8 cellular contexts compared by ENCODE assay signal in the genomic region with DNA sequence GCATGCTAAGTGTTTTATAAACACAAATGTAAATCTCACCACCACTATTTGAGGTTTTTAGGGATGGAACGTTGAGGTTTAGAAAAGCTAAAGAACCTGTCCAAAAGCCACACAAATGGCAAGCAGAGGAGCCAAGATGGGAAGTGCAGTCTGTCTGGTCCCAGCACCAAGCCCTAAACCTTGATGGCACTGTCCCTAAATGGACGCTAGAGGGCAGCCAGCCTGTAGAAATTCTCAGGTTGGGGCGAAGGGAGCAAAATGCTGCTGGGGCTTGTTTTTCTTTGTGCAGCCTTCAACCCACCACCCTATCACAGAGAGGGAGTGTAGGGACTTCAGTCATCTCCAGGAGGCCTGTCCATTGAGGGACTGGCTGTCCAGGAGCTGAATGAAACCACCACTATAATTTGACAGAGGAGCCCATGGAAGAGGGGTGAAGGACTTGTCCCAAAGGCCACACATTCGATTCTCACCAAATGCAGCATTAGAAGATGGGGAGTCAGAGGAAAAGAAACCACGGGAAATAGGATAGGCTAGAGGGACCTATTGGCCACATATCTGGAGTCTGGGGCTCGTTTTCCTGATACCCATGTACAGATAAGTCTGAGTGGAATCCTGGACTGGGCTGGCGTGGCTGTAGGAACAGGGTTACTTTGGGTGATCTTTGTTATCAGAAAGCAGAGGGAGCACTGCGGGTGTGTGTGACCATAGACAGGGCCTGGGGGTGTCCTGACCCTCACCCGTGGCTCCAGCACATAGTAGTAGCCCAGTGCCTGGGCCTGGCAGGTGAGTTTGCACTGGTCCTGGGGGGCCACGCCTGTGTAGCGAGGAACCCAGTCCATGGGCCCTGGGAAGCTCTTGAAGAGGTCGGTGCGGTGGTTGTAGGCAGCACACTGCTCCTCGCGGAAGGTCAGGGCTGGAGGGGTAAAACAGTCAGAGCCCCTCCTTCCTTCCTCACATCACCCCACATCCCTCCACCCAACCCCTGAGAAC. TPM values are rescaled to one million over a fixed set of nuclear protein-coding genes. Genes with fewer than 3 reads are reported as not detected.
DNase-seq lines count a peak whose midpoint lies in the region; ATAC-seq and TF ChIP-seq lines count a peak whose summit lies in the region.

No MANE protein-coding gene starts in this region.

- H3K9me3 Mint-ChIP-seq in endodermal cell = no peaks in the 10 kb centered on the region

- H3K4me1 ChIP-seq in endodermal cell (ENCODE audit: control insufficient read depth, insufficient read depth, low read length) = no peaks in the 10 kb centered on the region
- peaks cover 29 to 76% (median 71%) of the 10 kb centered on the region in 5 donors for H3K4me1 ChIP-seq in subcutaneous abdominal adipose tissue (ENCODE audit: control insufficient read depth in 5 of 5, insufficient read depth in 5 of 5, low read length in 5 of 5)

- H3K27me3 ChIP-seq in endodermal cell (ENCODE audit: control insufficient read depth, insufficient read depth, low read length, poor library complexity, severe bottlenecking) (no peaks in the 10 kb centered on the region), subcutaneous abdominal adipose tissue (ENCODE audit: control insufficient read depth in 5 of 5, insufficient read depth in 4 of 5, low read length in 5 of 5) (no peaks in the 10 kb centered on the region)

- TF ChIP-seq CTCF in endodermal cell (conservative IDR thresholded peaks at IDR 0.05) = peak; percentile 89

- WGBS in endodermal cell (ENCODE audit: insufficient coverage in 1 of 2, insufficient read length in 1 of 2), 2 experiments = 66 to 73% methylated on average over 4 to 14 of the region's 15 CpGs

- ATAC-seq in GM18868 (IDR thresholded peaks at IDR 0.05; ENCODE audit: unreplicated experiment) = peak; percentile 68

- no peak overlapping the region for H3K27ac ChIP-seq in endodermal cell (ENCODE audit: low read depth, low read length)
- peak overlapping the region; percentile 100 for H3K27ac ChIP-seq in subcutaneous abdominal adipose tissue (ENCODE audit: low read depth, low read length)

- H3K27ac Mint-ChIP-seq in endodermal cell = peak overlapping the region; percentile 62

- H3K9ac ChIP-seq in endodermal cell (ENCODE audit: extremely low read depth, low read length, poor library complexity, severe bottlenecking) (no peak overlapping the region), subcutaneous abdominal adipose tissue (ENCODE audit: low read length in 5 of 5) (peak overlapping the region; percentile 17 to 52 (median 38))

- H3K4me3 ChIP-seq in endodermal cell (ENCODE audit: low read length) = no peak overlapping the region
- H3K4me3 ChIP-seq in subcutaneous abdominal adipose tissue (ENCODE audit: low read depth in 1 of 5, low read length in 5 of 5) = peak overlapping the region in 4 of 5 donors; percentile 34 to 42 (median 38)

- peaks cover 16% of the 10 kb centered on the region for H3K4me1 Mint-ChIP-seq in endodermal cell

- H3K36me3 Mint-ChIP-seq in endodermal cell (ENCODE audit: low read depth) = no peaks in the 10 kb centered on the region

- no peaks in the 10 kb centered on the region for H3K9me3 ChIP-seq in endodermal cell (ENCODE audit: control insufficient read depth, low read length)
- no peaks in the 10 kb centered on the region for H3K9me3 ChIP-seq in subcutaneous abdominal adipose tissue (ENCODE audit: control insufficient read depth in 5 of 5, low read length in 5 of 5)

- H3K36me3 ChIP-seq in endodermal cell (ENCODE audit: control insufficient read depth, insufficient read depth, low read length) = no peaks in the 10 kb centered on the region
- H3K36me3 ChIP-seq in subcutaneous abdominal adipose tissue (ENCODE audit: control insufficient read depth in 5 of 5, insufficient read depth in 5 of 5, low read length in 5 of 5) = peaks cover 0 to 65% (median 39%) of the 10 kb centered on the region in 5 donors

- no peaks in the 10 kb centered on the region for H3K27me3 Mint-ChIP-seq in endodermal cell (ENCODE audit: insufficient read depth)

- H3K4me3 Mint-ChIP-seq in endodermal cell = no peak overlapping the region

- DNase-seq in AG08395 (ENCODE audit: low spot score) = peak; percentile 82
- peak; percentile 79 for DNase-seq in HuH-7.5 (ENCODE audit: low spot score)
- DNase-seq in NOMO-1 treated with DMSO at 0.1 percent for 48 hours (lab: John Stamatoyannopoulos, UW; ENCODE audit: unreplicated experiment) = peak; percentile 80
- peak; percentile 36 for DNase-seq in activated CD8-positive, alpha-beta memory T cell treated with anti-CD3 and anti-CD28 coated beads, Interleukin-2, amount 50 U/mL, for 1 hour (ENCODE audit: extremely low read depth)
- DNase-seq in endodermal cell = peak; percentile 87
- peak; percentile 85 for DNase-seq in myocyte (ENCODE audit: low read depth)

RNA-seq across cellular contexts. Expression of a gene that starts 6.1 kb away (rescaled TPM):
- total RNA-seq in endodermal cell (1 to 10 TPM; 4.4 to 9.6 TPM), myocyte (19.7 and 22.4 TPM in 2 replicates)
- polyA plus RNA-seq in endodermal cell (2013, experiment 1 of 2) = 5.7 TPM
- polyA plus RNA-seq in endodermal cell (2013, experiment 2 of 2) = 4.6 TPM
- polyA plus RNA-seq in myocyte (2012) = 7.2 TPM

RNA-seq across cellular contexts. Expression of a gene that starts 9.4 kb away (rescaled TPM):
- total RNA-seq in endodermal cell (10 to 100 TPM; 83.5 to 100.0 TPM), myocyte (162 TPM in 2 replicates)
- polyA plus RNA-seq in endodermal cell (2013, experiment 1 of 2) = 130 TPM
- polyA plus RNA-seq in endodermal cell (2013, experiment 2 of 2) = 112 TPM
- polyA plus RNA-seq in myocyte (2012) = 130 TPM

RNA-seq across cellular contexts. Expression of a gene that starts 15.5 kb away (rescaled TPM):
- total RNA-seq in endodermal cell = 10 to 100 TPM; 30.4 to 37.9 TPM
- polyA plus RNA-seq in endodermal cell (2013, experiment 1 of 2) = 46.8 TPM
- polyA plus RNA-seq in endodermal cell (2013, experiment 2 of 2) = 41.5 TPM
- 32.8 and 34.3 TPM in 2 replicates for total RNA-seq in myocyte
- 38.3 TPM for polyA plus RNA-seq in myocyte (2012)

RNA-seq across cellular contexts. Expression of a gene that starts 22.3 kb away (rescaled TPM):
- total RNA-seq in endodermal cell (under 1 TPM; 0.68 to 0.69 TPM), myocyte (not detected in 2 replicates)
- polyA plus RNA-seq in endodermal cell (2013, experiment 1 of 2) = not detected
- polyA plus RNA-seq in endodermal cell (2013, experiment 2 of 2) = not detected
- 1.5 TPM for polyA plus RNA-seq in myocyte (2012)

RNA-seq across cellular contexts. Expression of a gene that starts 26.5 kb away (rescaled TPM):
- 10 to 100 TPM; 46.4 to 47.2 TPM for total RNA-seq in endodermal cell
- 47.2 TPM for polyA plus RNA-seq in endodermal cell (2013, experiment 1 of 2)
- 43.1 TPM for polyA plus RNA-seq in endodermal cell (2013, experiment 2 of 2)
- total RNA-seq in myocyte = 9.4 and 18.5 TPM in 2 replicates
- 16.8 TPM for polyA plus RNA-seq in myocyte (2012)

Comparison
In these comparisons a context has a peak if more than half of its experiments do, and no peak if none do; other contexts are left out.
1. DNase-seq: peak in every context shown above with its lines; median percentile 87 in endodermal cell; 85 in myocyte; 82 in AG08395; 80 in NOMO-1 treated with DMSO at 0.1 percent for 48 hours; 79 in HuH-7.5; 36 in activated CD8-positive, alpha-beta memory T cell treated with anti-CD3 and anti-CD28 coated beads, Interleukin-2, amount 50 U/mL, for 1 hour.